In genomic region chr2:216034065-216034464, GRCh38 we compare ENCODE assay signal across 8 cellular contexts. TPM values are rescaled to one million over a fixed set of nuclear protein-coding genes. Genes with fewer than 3 reads are reported as not detected.
A peak's percentile ranks its signal among the peaks of the same experiment; 100 is the strongest.
DNase-seq lines count a peak whose midpoint lies in the region; ATAC-seq and TF ChIP-seq lines count a peak whose summit lies in the region.

No MANE protein-coding gene starts in this region.

- H3K27ac Mint-ChIP-seq in T-helper 17 cell = no peak overlapping the region

- DNase-seq in COLO829 (ENCODE audit: low spot score) = peak; percentile 84
- DNase-seq in M059J (ENCODE audit: low read depth) = peak; percentile 52
- DNase-seq in T-helper 17 cell = peak; percentile 45 to 76 (median 50)
- peak in 1 of 2 donors; percentile 76 for DNase-seq in ascending aorta (ENCODE audit: low spot score in 2 of 2)
- peak; percentile 42 to 51 for DNase-seq in hippocampal formation (lab: John Stamatoyannopoulos, UW)
- peak; percentile 65 to 84 for DNase-seq in stimulated activated CD4-positive, alpha-beta T cell treated with anti-CD3 and anti-CD28 coated beads, Interleukin-12 subunit alpha, Interleukin-12 subunit beta, amount 100 ng/mL, for 24 hours (ENCODE audit: low read depth in 2 of 2)

- no peak overlapping the region for H3K27ac ChIP-seq in ascending aorta

- H3K27me3 Mint-ChIP-seq in T-helper 17 cell = no peaks in the 10 kb centered on the region

- H3K4me3 Mint-ChIP-seq in T-helper 17 cell = no peak overlapping the region

- H3K9me3 ChIP-seq in T-helper 17 cell (ENCODE audit: control insufficient read depth, low read length, poor library complexity, severe bottlenecking) (no peaks in the 10 kb centered on the region), ascending aorta (no peaks in the 10 kb centered on the region)

- no peaks in the 10 kb centered on the region for H3K27me3 ChIP-seq in ascending aorta

- peaks cover 12% of the 10 kb centered on the region for H3K4me1 Mint-ChIP-seq in T-helper 17 cell

- no peak overlapping the region for H3K4me3 ChIP-seq in ascending aorta

- H3K36me3 Mint-ChIP-seq in T-helper 17 cell (ENCODE audit: low read depth) = no peaks in the 10 kb centered on the region

- ATAC-seq in GM21528 (IDR thresholded peaks at IDR 0.05; ENCODE audit: low FRiP score, unreplicated experiment) (peak; percentile 40), T-helper 17 cell (peak; percentile 90), GM21447 (IDR thresholded peaks at IDR 0.05; ENCODE audit: unreplicated experiment) (no peak)

- no peaks in the 10 kb centered on the region for H3K36me3 ChIP-seq in ascending aorta

- TF ChIP-seq CTCF in ascending aorta (IDR thresholded peaks at IDR 0.05) = peak in 2 of 3 experiments; percentile 80 to 83

- intact Hi-C loops in ascending aorta (cut with DNase I) = no loop called here

- H3K4me1 ChIP-seq in ascending aorta = peaks cover 0 to 5% of the 10 kb centered on the region in 2 donors

RNA-seq across cellular contexts. Expression of gene MREG, which starts 20.7 kb away (rescaled TPM):
- total RNA-seq in M059J (2014; rRNA removed; shearing (Covaris generic)) = 3.6 and 4.0 TPM in 2 replicates
- 1 to 10 TPM; 5.3 to 6.6 TPM for total RNA-seq in T-helper 17 cell
- not detected for total RNA-seq in ascending aorta

RNA-seq across cellular contexts. Expression of gene PECR, which starts 47.5 kb away (rescaled TPM):
- total RNA-seq in M059J (2014; rRNA removed; shearing (Covaris generic)) = 9.0 and 11.5 TPM in 2 replicates
- total RNA-seq in T-helper 17 cell (10 to 100 TPM; 16.9 to 18.7 TPM), ascending aorta (32.2 TPM)

RNA-seq across cellular contexts. Expression of gene TMEM169, which starts 47.7 kb away (rescaled TPM):
- 1.3 TPM in 1 of 2 replicates, not detected in the other for total RNA-seq in M059J (2014; rRNA removed; shearing (Covaris generic))
- total RNA-seq in T-helper 17 cell = 1 to 10 TPM; 1.6 to 2.2 TPM
- 7.3 TPM for total RNA-seq in ascending aorta
